Comparison of ENCODE assay signal across 8 cellular contexts in the genomic region with DNA sequence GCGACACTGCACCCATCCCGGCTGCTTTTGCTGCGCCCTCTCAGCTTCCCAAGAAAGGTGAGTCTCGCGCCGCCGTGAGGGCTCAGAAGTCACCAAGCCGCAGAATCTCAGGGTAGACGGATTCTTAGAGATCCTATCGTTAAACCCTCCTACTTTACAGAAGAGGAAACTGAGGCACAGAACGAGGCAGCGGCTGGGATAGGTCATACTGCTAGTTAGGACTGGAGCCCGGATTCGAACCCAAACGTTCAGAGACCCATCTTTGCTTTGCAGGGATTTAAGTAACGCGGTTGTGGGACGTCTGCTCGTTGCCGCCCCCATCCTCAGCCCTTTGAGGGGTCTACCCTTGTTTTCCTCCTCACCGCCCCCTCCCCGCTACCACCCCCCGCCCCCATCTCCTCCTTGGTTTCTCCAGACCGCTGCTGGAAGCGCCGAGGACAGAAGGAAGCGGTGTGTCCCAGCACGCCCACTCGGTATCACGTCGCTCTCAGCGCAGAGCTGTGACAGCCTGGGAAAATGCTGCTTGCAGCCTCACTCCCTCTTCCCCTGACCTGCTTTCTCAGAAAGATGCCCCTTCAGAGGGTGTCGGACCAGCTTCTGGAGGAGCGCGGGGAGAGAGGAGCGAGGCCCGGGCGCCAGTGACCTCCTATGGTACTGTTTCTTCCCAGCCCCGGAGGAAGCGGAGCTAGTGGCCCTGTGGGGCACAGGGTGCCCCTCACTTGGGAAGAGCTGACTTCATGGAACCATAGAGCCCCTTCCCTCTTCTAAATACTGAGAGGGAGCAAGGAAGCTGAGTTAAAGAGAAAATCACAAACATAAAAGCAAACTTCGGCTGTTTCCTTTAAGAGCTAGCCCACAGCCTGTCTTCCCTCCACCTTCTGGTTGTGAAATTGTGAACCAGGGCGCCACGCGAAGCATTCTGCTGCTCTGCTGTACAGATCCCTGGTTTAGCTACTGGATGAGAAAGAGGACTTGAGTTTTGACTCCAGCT. TPM values are rescaled to one million over a fixed set of nuclear protein-coding genes. Genes with fewer than 3 reads are reported as not detected.
DNase-seq lines count a peak whose midpoint lies in the region; ATAC-seq and TF ChIP-seq lines count a peak whose summit lies in the region.

No MANE protein-coding gene starts in this region.

- peak; percentile 47 for ATAC-seq in GM21528 (IDR thresholded peaks at IDR 0.05; ENCODE audit: low FRiP score, unreplicated experiment)
- peak in 1 of 3 donors; percentile 2 for ATAC-seq in natural killer cell
- ATAC-seq in upper lobe of left lung (ENCODE audit: low FRiP score in 2 of 2): peak; percentile 71 to 77
- ATAC-seq in HG02678 (IDR thresholded peaks at IDR 0.05; ENCODE audit: unreplicated experiment): no peak

- no peaks in the 10 kb centered on the region for H4K20me1 ChIP-seq in OCI-LY7 (ENCODE audit: insufficient read depth, low read length)

- no TSS peak for BruUV-seq in OCI-LY7 (replicated peaks; lab: Mats Ljungman, UMichigan)

- H3K4me1 ChIP-seq in OCI-LY7 (ENCODE audit: insufficient read depth, low read length, poor library complexity, severe bottlenecking) (peaks cover 10% of the 10 kb centered on the region), upper lobe of left lung (peaks cover 8 to 25% (median 9%) of the 10 kb centered on the region in 4 donors)

- H3K36me3 Mint-ChIP-seq in CD14-positive monocyte (peaks cover 13 to 15% of the 10 kb centered on the region in 2 donors), natural killer cell (no peaks in the 10 kb centered on the region)

- TF ChIP-seq POLR2A in upper lobe of left lung (IDR thresholded peaks at IDR 0.05): no peak

- peak; percentile 48 for DNase-seq in CD14-positive monocyte (ENCODE audit: low spot score)
- DNase-seq in OCI-LY7 (ENCODE audit: low spot score): peak; percentile 7
- DNase-seq in activated effector memory CD4-positive, alpha-beta T cell treated with Interleukin-2 at 50 U/mL for 16 hours: peak; percentile 5
- peak; percentile 75 for DNase-seq in fibroblast of villous mesenchyme (ENCODE audit: low read depth)
- DNase-seq in natural killer cell: peak; percentile 18
- DNase-seq in upper lobe of left lung: peak; percentile 67 to 76

- H3K36me3 ChIP-seq in OCI-LY7 (ENCODE audit: insufficient read depth, low read length): no peaks in the 10 kb centered on the region
- H3K36me3 ChIP-seq in upper lobe of left lung: no peaks in the 10 kb centered on the region

- no peaks in the 10 kb centered on the region for H3K27me3 ChIP-seq in upper lobe of left lung

- no peak for TF ChIP-seq CTCF in CD14-positive monocyte (IDR thresholded peaks at IDR 0.05)
- no peak for TF ChIP-seq CTCF in OCI-LY7 (conservative IDR thresholded peaks at IDR 0.05; ENCODE audit: low read length)
- no peak for TF ChIP-seq CTCF in fibroblast of villous mesenchyme (IDR thresholded peaks at IDR 0.05; ENCODE audit: insufficient read depth, low read depth, low read length)
- TF ChIP-seq CTCF in natural killer cell (IDR thresholded peaks at IDR 0.05): no peak
- no peak for TF ChIP-seq CTCF in upper lobe of left lung (IDR thresholded peaks at IDR 0.05)

- H3K4me3 Mint-ChIP-seq in CD14-positive monocyte (peak overlapping the region; percentile 95 to 96), natural killer cell (peak overlapping the region; percentile 93)

- no peaks in the 10 kb centered on the region for H3K9me2 ChIP-seq in OCI-LY7 (ENCODE audit: insufficient read depth, low read length)

- H3K79me2 ChIP-seq in OCI-LY7 (ENCODE audit: insufficient read depth, low read depth, low read length): no peaks in the 10 kb centered on the region

- TF ChIP-seq EP300 in upper lobe of left lung (IDR thresholded peaks at IDR 0.05): no peak

- H3K4me1 Mint-ChIP-seq in CD14-positive monocyte (peaks cover 37% of the 10 kb centered on the region), natural killer cell (peaks cover 30 to 33% of the 10 kb centered on the region in 2 donors)

- H3K4me3 ChIP-seq in OCI-LY7 (ENCODE audit: low read depth, low read length, poor library complexity, severe bottlenecking) (peak overlapping the region; percentile 73), fibroblast of villous mesenchyme (ENCODE audit: low read depth, low read length) (peak overlapping the region; percentile 97), upper lobe of left lung (peak overlapping the region; percentile 75 to 89 (median 78))

- H3K9me3 Mint-ChIP-seq in CD14-positive monocyte (peaks cover 0 to 6% (median 0%) of the 10 kb centered on the region in 7 donors), natural killer cell (no peaks in the 10 kb centered on the region)

- H2AFZ ChIP-seq in OCI-LY7 (ENCODE audit: low read length): peak overlapping the region; percentile 93

- intact Hi-C loops in CD14-positive monocyte (cut with micrococcal nuclease): loop anchor here (5.0 to 10.0 kb wide), 5 partner anchors 50 to 183 kb away; no protein-coding TSS in a partner anchor
- intact Hi-C loops in OCI-LY7 (cut with micrococcal nuclease; ENCODE audit: unreplicated experiment): no loop called here
- intact Hi-C loops in natural killer cell (cut with micrococcal nuclease): no loop called here

- CTCF ChIA-PET in OCI-LY7 (lab: Charles Lee; ENCODE audit: unreplicated experiment): no interaction called here

- H3K27me3 Mint-ChIP-seq in CD14-positive monocyte (ENCODE audit: low read depth in 3 of 3): no peaks in the 10 kb centered on the region
- no peaks in the 10 kb centered on the region for H3K27me3 Mint-ChIP-seq in natural killer cell (ENCODE audit: low read depth in 2 of 2)

- WGBS in upper lobe of left lung, 2 donors: 0 to 1% methylated on average over 20 to 42 of the region's 44 CpGs

- H3K27ac Mint-ChIP-seq in CD14-positive monocyte (peak overlapping the region; percentile 91 to 97 (median 97)), natural killer cell (peak overlapping the region; percentile 82 to 83)

- H3K9me3 ChIP-seq in OCI-LY7 (ENCODE audit: low read length) (no peaks in the 10 kb centered on the region), upper lobe of left lung (no peaks in the 10 kb centered on the region)

- H3K27ac ChIP-seq in OCI-LY7 (ENCODE audit: low read depth, low read length, poor library complexity, severe bottlenecking) (no peak overlapping the region), upper lobe of left lung (peak overlapping the region; percentile 84 to 92 (median 88))

- POLR2A ChIA-PET in OCI-LY7 (lab: Charles Lee): interaction anchor here (0.5 to 1.0 kb wide), 5 partner anchors 9 to 454 kb away, joined by 3 to 4 read pairs (median 3); no protein-coding TSS in a partner anchor

- H3K4me2 ChIP-seq in OCI-LY7 (ENCODE audit: low read length): peak overlapping the region; percentile 70

RNA-seq across cellular contexts. Expression of a gene that starts 0.6 kb away (rescaled TPM):
- polyA plus RNA-seq in CD14-positive monocyte: 10 to 100 TPM; 11.8 to 12.6 TPM
- 2.1 and 2.3 TPM in 2 replicates for total RNA-seq in OCI-LY7 (2014; rRNA removed; shearing (Covaris generic))
- total RNA-seq in OCI-LY7 (2022): 5.1 and 5.6 TPM in 2 replicates
- 13.2 and 28.1 TPM in 2 replicates for total RNA-seq in fibroblast of villous mesenchyme
- total RNA-seq in natural killer cell: 10 to 100 TPM; 11.4 to 19.8 (median 15.1) TPM
- total RNA-seq in upper lobe of left lung: 10 to 100 TPM in 5 of 6 donors, 1 to 10 TPM in 1; 6.3 to 29.8 (median 22.7) TPM

Comparison
In these comparisons a context has a peak if more than half of its experiments do, and no peak if none do; other contexts are left out.
1. DNase-seq: peak in every context shown above with its lines; median percentile 75 in fibroblast of villous mesenchyme; 72 in upper lobe of left lung; 48 in CD14-positive monocyte; 18 in natural killer cell; 7 in OCI-LY7; 5 in activated effector memory CD4-positive, alpha-beta T cell treated with Interleukin-2 at 50 U/mL for 16 hours.
2. intact Hi-C loops: an anchor here in CD14-positive monocyte (5.0 to 10.0 kb wide); none called in OCI-LY7 and natural killer cell.